ENCODE assay signal across 28 cellular contexts in the genomic region with DNA sequence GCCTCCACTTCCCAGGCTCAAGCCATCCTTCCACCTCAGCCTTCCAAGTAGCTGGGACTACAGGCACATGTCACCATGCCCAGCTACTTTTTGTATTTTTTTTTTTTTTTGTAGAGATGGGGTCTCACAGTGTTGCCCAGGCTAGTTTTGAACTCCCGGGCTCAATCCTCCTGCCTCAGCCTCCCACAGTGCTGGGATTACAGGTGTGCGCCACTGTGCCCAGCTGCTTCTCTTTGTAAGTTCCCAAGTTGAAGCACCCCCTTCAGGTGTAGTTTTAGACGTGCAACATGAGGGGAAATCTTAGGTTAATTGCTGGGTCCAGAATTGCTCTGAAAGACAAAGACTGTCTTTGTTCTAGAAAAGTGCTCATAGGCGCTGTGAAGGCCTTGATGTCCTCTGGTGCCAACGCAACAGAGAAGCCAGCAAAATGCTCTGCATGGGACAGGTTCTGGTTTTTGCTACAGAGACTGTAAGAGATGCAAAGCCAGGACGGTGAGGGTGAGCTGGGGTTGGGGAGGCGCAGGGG. TPM values are rescaled to one million over a fixed set of nuclear protein-coding genes. Genes with fewer than 3 reads are reported as not detected.
DNase-seq lines count a peak whose midpoint lies in the region; ATAC-seq, FAIRE-seq and TF ChIP-seq lines count a peak whose summit lies in the region.
"Had no signal": no experiment of that assay in that cellular context is flagged by ENCODE, and none has a peak within 500 bp of the region (broad histone marks: within the 10 kb centered on the region; RNA-seq: fewer than 3 reads in every experiment).

No MANE protein-coding gene starts in this region.

- H3K36me3 ChIP-seq in GM23338 (ENCODE audit: insufficient read depth) (no peaks in the 10 kb centered on the region), H1 (ENCODE audit: control insufficient read depth in 2 of 4, insufficient read depth in 4 of 4, low read length in 3 of 4) (peaks cover 0 to 3% (median 0%) of the 10 kb centered on the region in 4 experiments; a peak in 2 of 8 replicates), osteoblast (ENCODE audit: insufficient read depth, low read length) (no peaks in the 10 kb centered on the region)
- H3K36me3 ChIP-seq in naive thymus-derived CD4-positive, alpha-beta T cell (ENCODE audit: control insufficient read depth in 2 of 3, insufficient read depth in 3 of 3, low read length in 3 of 3): no peaks in the 10 kb centered on the region
- H3K36me3 ChIP-seq: breast epithelium, lower lobe of right lung, right atrium auricular region had no signal

- H3K27me3 Mint-ChIP-seq in GM23338 (ENCODE audit: insufficient read depth, low read depth, poor library complexity): peaks cover 4% of the 10 kb centered on the region
- H3K27me3 Mint-ChIP-seq in naive thymus-derived CD4-positive, alpha-beta T cell: no peaks in the 10 kb centered on the region
- no peaks in the 10 kb centered on the region for H3K27me3 Mint-ChIP-seq in activated naive CD8-positive, alpha-beta T cell treated with anti-CD3 and anti-CD28 coated beads for 36 hours
- H3K27me3 Mint-ChIP-seq: activated CD4-positive, alpha-beta T cell treated with anti-CD3 and anti-CD28 coated beads, Interleukin-2, amount 10 ng/mL, durations not matched to agents 7 days and 5 days had no signal

- no peak for TF ChIP-seq EP300 in H1 (IDR thresholded peaks at IDR 0.05; ENCODE audit: borderline replicate concordance in 1 of 2, low read depth in 2 of 2, low read length in 2 of 2)

- no peak overlapping the region for H3K27ac Mint-ChIP-seq in GM23338
- H3K27ac Mint-ChIP-seq in naive thymus-derived CD4-positive, alpha-beta T cell: no peak overlapping the region
- H3K27ac Mint-ChIP-seq in activated naive CD8-positive, alpha-beta T cell treated with anti-CD3 and anti-CD28 coated beads for 36 hours: no peak overlapping the region
- H3K27ac Mint-ChIP-seq: activated CD4-positive, alpha-beta T cell treated with anti-CD3 and anti-CD28 coated beads, Interleukin-2, amount 10 ng/mL, durations not matched to agents 7 days and 5 days; HFFc6 had no signal

- 88% methylated on average over 7 of the region's 7 CpGs; no CpG with 5 or more reads in 1 of the 2 experiments for WGBS in H1 (ENCODE audit: extremely low coverage in 1 of 2, insufficient coverage in 1 of 2, insufficient read length in 1 of 2, insufficient replicate concordance in 2 of 2, low coverage in 1 of 2, low lambda C conversion rate in 2 of 2, missing lambda C conversion rate in 1 of 2), 2 experiments

- no peaks in the 10 kb centered on the region for H3K79me1 ChIP-seq in H1 (ENCODE audit: low read depth, low read length)

- no peak overlapping the region for H2AK5ac ChIP-seq in H1 (ENCODE audit: low read depth, low read length)

- H3K27ac ChIP-seq in GM23338 (ENCODE audit: low read depth) (no peak overlapping the region), H1 (ENCODE audit: low read depth, low read length) (no peak overlapping the region), osteoblast (ENCODE audit: low read depth, low read length) (peak overlapping the region; percentile 17)
- H3K27ac ChIP-seq in naive thymus-derived CD4-positive, alpha-beta T cell (ENCODE audit: low read depth, low read length): no peak overlapping the region
- H3K27ac ChIP-seq: BLaER1, breast epithelium, HL-60, lower lobe of right lung, right atrium auricular region, WERI-Rb-1 had no signal

- 0 out of 4 replicates have a peak, but pooled peaks of 1 of the 2 experiments have one; percentile 20 for TF ChIP-seq CTCF in GM23338 (conservative IDR thresholded peaks at IDR 0.05; ENCODE audit: low read depth in 2 of 2)
- no peak for TF ChIP-seq CTCF in H1 (IDR thresholded peaks at IDR 0.05; ENCODE audit: control extremely low read depth in 1 of 3, insufficient read depth in 1 of 3, low read depth in 1 of 3, low read length in 3 of 3)
- no peak for TF ChIP-seq CTCF in osteoblast (IDR thresholded peaks at IDR 0.05; ENCODE audit: extremely low read depth, low read depth, low read length)

- H3K14ac ChIP-seq in H1 (ENCODE audit: insufficient read length): no peak overlapping the region

- no peak overlapping the region for H3K56ac ChIP-seq in H1 (replicated peaks; ENCODE audit: insufficient read length, low read depth, low read length)

- intact Hi-C loops in naive thymus-derived CD4-positive, alpha-beta T cell (cut with micrococcal nuclease): no loop called here

- H4K20me1 ChIP-seq in GM23338 (replicated peaks; ENCODE audit: insufficient read depth) (no peaks in the 10 kb centered on the region), H1 (replicated peaks in 1 of 2; ENCODE audit: control insufficient read depth in 1 of 2, insufficient read depth in 2 of 2, low read length in 2 of 2) (peaks cover 2 to 4% of the 10 kb centered on the region in 2 experiments), osteoblast (ENCODE audit: insufficient read depth, low read length) (no peaks in the 10 kb centered on the region)
- H4K20me1 ChIP-seq: BLaER1 had no signal

- H3K4me2 ChIP-seq in GM23338 (no peak overlapping the region), H1 (ENCODE audit: insufficient read depth in 1 of 2, low read depth in 2 of 2, low read length in 2 of 2) (no peak overlapping the region), osteoblast (ENCODE audit: insufficient read depth, low read length) (peak overlapping the region; percentile 54)
- H3K4me2 ChIP-seq: BLaER1 had no signal

- TF ChIP-seq POLR2A in H1 (IDR thresholded peaks at IDR 0.05; ENCODE audit: control extremely low read depth in 1 of 2, low read depth in 2 of 2, low read length in 2 of 2): no peak

- no peak overlapping the region for H3K9ac ChIP-seq in H1 (replicated peaks in 1 of 4; ENCODE audit: extremely low read depth in 1 of 4, low read depth in 3 of 4, low read length in 3 of 4)
- H3K9ac ChIP-seq: BLaER1 had no signal

- no peaks in the 10 kb centered on the region for H3K9me3 ChIP-seq in H1 (ENCODE audit: insufficient read depth in 2 of 2, low read depth in 1 of 2, low read length in 1 of 2)
- no peaks in the 10 kb centered on the region for H3K9me3 ChIP-seq in osteoblast (ENCODE audit: low read depth, low read length)
- H3K9me3 ChIP-seq in naive thymus-derived CD4-positive, alpha-beta T cell (ENCODE audit: control insufficient read depth in 2 of 3, low read length in 3 of 3): no peaks in the 10 kb centered on the region
- H3K9me3 ChIP-seq: BLaER1, breast epithelium, lower lobe of right lung, right atrium auricular region had no signal

- no peak for ATAC-seq in GM23338
- ATAC-seq in naive thymus-derived CD4-positive, alpha-beta T cell: no peak
- ATAC-seq: activated T-cell treated with anti-CD3 and anti-CD28 coated beads, Interleukin-2, amount 50 U/mL, for 4 hours; lower lobe of right lung had no signal

- H3K36me3 Mint-ChIP-seq in GM23338 (ENCODE audit: low read depth): no peaks in the 10 kb centered on the region; the same call in 1 of the 3 replicates
- peaks cover 0 to 8% (median 0%) of the 10 kb centered on the region in 5 donors for H3K36me3 Mint-ChIP-seq in naive thymus-derived CD4-positive, alpha-beta T cell
- H3K36me3 Mint-ChIP-seq in activated naive CD8-positive, alpha-beta T cell treated with anti-CD3 and anti-CD28 coated beads for 36 hours: peaks cover 10% of the 10 kb centered on the region

- no peak overlapping the region for H4K8ac ChIP-seq in H1 (ENCODE audit: extremely low read depth, insufficient read depth, low read length)

- H2AFZ ChIP-seq in GM23338 (no peak overlapping the region), H1 (ENCODE audit: low read length) (no peak overlapping the region), osteoblast (ENCODE audit: low read length) (no peak overlapping the region)

- no peak overlapping the region for H4K91ac ChIP-seq in H1 (replicated peaks; ENCODE audit: insufficient read length, low read length)

- no peaks in the 10 kb centered on the region for H3K79me2 ChIP-seq in GM23338 (replicated peaks; ENCODE audit: insufficient read depth)
- H3K79me2 ChIP-seq in H1 (ENCODE audit: control insufficient read depth in 1 of 2, insufficient read depth in 2 of 2, low read length in 2 of 2): no peaks in the 10 kb centered on the region
- no peaks in the 10 kb centered on the region for H3K79me2 ChIP-seq in osteoblast (ENCODE audit: insufficient read depth, low read length)

- H2BK12ac ChIP-seq in H1 (ENCODE audit: low read depth, low read length): no peak overlapping the region

- H2BK120ac ChIP-seq in H1 (replicated peaks; ENCODE audit: low read depth, low read length): no peak overlapping the region

- no peak for FAIRE-seq in H1 (lab: Jason Lieb, UNC)

- H3K23ac ChIP-seq in H1 (ENCODE audit: insufficient read length): no peak overlapping the region

- POLR2A ChIA-PET in H1 (lab: Charles Lee; ENCODE audit: partially characterized antibody): interaction anchor here (0.6 to 1.2 kb wide), 3 partner anchors 17 to 279 kb away, joined by 3 read pairs; partner anchors contain the start of gene ODC1
- POLR2A ChIA-PET in naive thymus-derived CD4-positive, alpha-beta T cell (lab: Charles Lee): no interaction called here

- DNase-seq in GM23338 (ENCODE audit: low spot score) (peak; percentile 30), NAMALWA (ENCODE audit: low spot score) (peak; percentile 17), H1 (ENCODE audit: low read depth in 1 of 2, low spot score in 2 of 2) (no peak), osteoblast (ENCODE audit: insufficient read length, low spot score, missing footprints) (peak; percentile 25), NCI-H748 treated with DMSO at 0.1 percent for 48 hours (lab: John Stamatoyannopoulos, UW) (no peak), HK-2 (ENCODE audit: unreplicated experiment) (no peak)
- DNase-seq in naive thymus-derived CD4-positive, alpha-beta T cell: no peak
- DNase-seq in activated naive CD8-positive, alpha-beta T cell treated with anti-CD3 and anti-CD28 coated beads for 36 hours: no peak
- DNase-seq: activated CD4-positive, alpha-beta T cell treated with anti-CD3 and anti-CD28 coated beads, Interleukin-2, amount 10 ng/mL, durations not matched to agents 7 days and 5 days; activated T-cell treated with anti-CD3 and anti-CD28 coated beads, Interleukin-2, amount 50 U/mL, for 4 hours; COR-L47; DMS79 treated with DMSO at 0.1 percent for 48 hours; erythroblast; head of caudate nucleus; HFFc6; kidney glomerular epithelial cell; lower lobe of right lung; NCI-H2081; NCI-H446; OCI-M1; Right ventricle myocardium superior; stimulated activated CD4-positive, alpha-beta T cell treated with anti-CD3 and anti-CD28 coated beads, Interleukin-2, amount 100 ng/mL, for 48 hours; trophoblast cell; WERI-Rb-1 had no signal

- H3K4me3 ChIP-seq in GM23338 (no peak overlapping the region), H1 (ENCODE audit: extremely low read depth in 1 of 4, insufficient read depth in 2 of 4, low read depth in 3 of 4, low read length in 4 of 4) (no peak overlapping the region), osteoblast (ENCODE audit: insufficient read depth, low read length) (no peak overlapping the region)
- H3K4me3 ChIP-seq in naive thymus-derived CD4-positive, alpha-beta T cell (ENCODE audit: low read length): no peak overlapping the region
- H3K4me3 ChIP-seq: BLaER1, breast epithelium, lower lobe of right lung, right atrium auricular region had no signal

- H4K5ac ChIP-seq in H1 (ENCODE audit: insufficient read length, low read depth, low read length): no peak overlapping the region

- H2BK15ac ChIP-seq in H1 (ENCODE audit: low read length): no peak overlapping the region

- H3K9me3 Mint-ChIP-seq in GM23338: no peaks in the 10 kb centered on the region
- H3K9me3 Mint-ChIP-seq in naive thymus-derived CD4-positive, alpha-beta T cell: peaks cover 0 to 2% (median 0%) of the 10 kb centered on the region in 11 donors
- H3K9me3 Mint-ChIP-seq in activated naive CD8-positive, alpha-beta T cell treated with anti-CD3 and anti-CD28 coated beads for 36 hours: no peaks in the 10 kb centered on the region
- H3K9me3 Mint-ChIP-seq: activated CD4-positive, alpha-beta T cell treated with anti-CD3 and anti-CD28 coated beads, Interleukin-2, amount 10 ng/mL, durations not matched to agents 7 days and 5 days; activated T-cell treated with anti-CD3 and anti-CD28 coated beads, Interleukin-2, amount 50 U/mL, for 4 hours; HFFc6 had no signal

- H3K4ac ChIP-seq in H1 (replicated peaks; ENCODE audit: insufficient read length, low read depth, low read length): no peak overlapping the region

- H3K23me2 ChIP-seq in H1 (ENCODE audit: low read depth, low read length): no peaks in the 10 kb centered on the region

- peaks cover 13% of the 10 kb centered on the region for H3K4me1 Mint-ChIP-seq in GM23338
- peaks cover 0 to 3% (median 0%) of the 10 kb centered on the region in 7 donors for H3K4me1 Mint-ChIP-seq in naive thymus-derived CD4-positive, alpha-beta T cell
- H3K4me1 Mint-ChIP-seq in activated naive CD8-positive, alpha-beta T cell treated with anti-CD3 and anti-CD28 coated beads for 36 hours: no peaks in the 10 kb centered on the region

- no peaks in the 10 kb centered on the region for H3K9me2 ChIP-seq in GM23338 (ENCODE audit: insufficient read depth)

- no peak for TF ChIP-seq RAD21 in H1 (IDR thresholded peaks at IDR 0.05 in 1 of 2, conservative IDR thresholded peaks at IDR 0.05 in 1 of 2; ENCODE audit: low read depth in 2 of 2, low read length in 2 of 2)

- no peak overlapping the region for H2BK5ac ChIP-seq in H1 (ENCODE audit: low read depth, low read length)

- no peak overlapping the region for H3K18ac ChIP-seq in H1 (ENCODE audit: extremely low read depth, low read length)

- H2BK20ac ChIP-seq in H1 (ENCODE audit: low read length): no peak overlapping the region

- CTCF ChIA-PET in H1 (lab: Charles Lee; ENCODE audit: partially characterized antibody): interaction anchor here (0.6 to 5.0 kb wide), 7 partner anchors 8 to 499 kb away, joined by 3 to 33 read pairs (median 5); no protein-coding TSS in a partner anchor
- CTCF ChIA-PET in naive thymus-derived CD4-positive, alpha-beta T cell (lab: Charles Lee): no interaction called here

- H3K4me1 ChIP-seq in GM23338 (ENCODE audit: insufficient read depth) (no peaks in the 10 kb centered on the region; the same call in 1 of the 2 replicates), H1 (replicated peaks in 1 of 4; ENCODE audit: control insufficient read depth in 3 of 4, insufficient read depth in 4 of 4, low read length in 3 of 4) (peaks cover 0 to 4% (median 3%) of the 10 kb centered on the region in 4 experiments; a peak in 4 of 7 replicates), osteoblast (ENCODE audit: insufficient read depth, low read length) (peaks cover 32% of the 10 kb centered on the region)
- H3K4me1 ChIP-seq in naive thymus-derived CD4-positive, alpha-beta T cell (ENCODE audit: control insufficient read depth in 2 of 2, insufficient read depth in 2 of 2, low read length in 2 of 2): no peaks in the 10 kb centered on the region
- H3K4me1 ChIP-seq: breast epithelium, lower lobe of right lung, right atrium auricular region had no signal

- H3K27me3 ChIP-seq in GM23338 (ENCODE audit: insufficient read depth): no peaks in the 10 kb centered on the region
- no peaks in the 10 kb centered on the region for H3K27me3 ChIP-seq in H1 (replicated peaks in 1 of 4; ENCODE audit: control insufficient read depth in 3 of 4, extremely low read depth in 1 of 4, insufficient read depth in 3 of 4, low read length in 3 of 4)
- no peaks in the 10 kb centered on the region for H3K27me3 ChIP-seq in osteoblast (ENCODE audit: insufficient read depth, low read length)
- H3K27me3 ChIP-seq in naive thymus-derived CD4-positive, alpha-beta T cell (ENCODE audit: control insufficient read depth in 2 of 2, insufficient read depth in 2 of 2, low read length in 2 of 2): no peaks in the 10 kb centered on the region
- H3K27me3 ChIP-seq: BLaER1, breast epithelium, right atrium auricular region had no signal

- no peaks in the 10 kb centered on the region for H3F3A ChIP-seq in GM23338 (replicated peaks; ENCODE audit: low read depth)

- no peak overlapping the region for H3K4me3 Mint-ChIP-seq in GM23338
- H3K4me3 Mint-ChIP-seq in naive thymus-derived CD4-positive, alpha-beta T cell: no peak overlapping the region
- H3K4me3 Mint-ChIP-seq in activated naive CD8-positive, alpha-beta T cell treated with anti-CD3 and anti-CD28 coated beads for 36 hours: no peak overlapping the region
- H3K4me3 Mint-ChIP-seq: activated CD4-positive, alpha-beta T cell treated with anti-CD3 and anti-CD28 coated beads, Interleukin-2, amount 10 ng/mL, durations not matched to agents 7 days and 5 days; activated T-cell treated with anti-CD3 and anti-CD28 coated beads, Interleukin-2, amount 50 U/mL, for 4 hours; HFFc6 had no signal

RNA-seq across cellular contexts. Expression of gene RRM2, which starts 46.6 kb away (rescaled TPM):
- 118 and 119 TPM in 2 replicates for total RNA-seq in GM23338 (2014; rRNA removed; shearing (Covaris generic))
- polyA plus RNA-seq in GM23338 (2016; fragmentation: Nextera tagmentation; extraction: Ambion mirVana) (84.3 and 108 TPM in 2 replicates), H1 (2011; rRNA removed) (37.7 and 58.8 TPM in 2 replicates)
- total RNA-seq in H1 (2021; fragmentation: NEBNext Ultra II Directional; extraction: Animal tissue kit (Norgen Biotek cat#: 25700)): 215 and 228 TPM in 2 replicates
- 42.1 TPM for polyA plus RNA-seq in H1 (2011; cell fraction: cytosol; rRNA removed)
- 79.0 TPM for polyA plus RNA-seq in H1 (2011; cell fraction: nucleus; rRNA removed)
- polyA plus RNA-seq in H1 (2012, experiment 1 of 2): 130 to 156 TPM (median 139 TPM) in 4 replicates
- polyA plus RNA-seq in H1 (2012, experiment 2 of 2): 24.6 TPM
- 102 TPM for polyA plus RNA-seq in H1 (2013, experiment 1 of 2)
- polyA plus RNA-seq in H1 (2013, experiment 2 of 2): 111 TPM
- polyA minus RNA-seq in H1 (2011; rRNA and poly(A)+ RNA removed): 50.6 and 53.5 TPM in 2 replicates
- polyA minus RNA-seq in H1 (2011; cell fraction: cytosol; rRNA and poly(A)+ RNA removed): 104 TPM
- polyA minus RNA-seq in H1 (2011; cell fraction: nucleus; rRNA and poly(A)+ RNA removed): 131 TPM
- 4.3 and 7.4 TPM in 2 replicates for total RNA-seq in osteoblast
- total RNA-seq in naive thymus-derived CD4-positive, alpha-beta T cell: 100 to 1,000 TPM in 1 of 5 experiments, 1 to 10 TPM in 1, under 1 TPM in 3; 0.13 to 330 (median 0.51) TPM
- polyA plus RNA-seq in naive thymus-derived CD4-positive, alpha-beta T cell: not detected
- 100 to 1,000 TPM; 414 to 424 TPM for total RNA-seq in activated naive CD8-positive, alpha-beta T cell treated with anti-CD3 and anti-CD28 coated beads for 36 hours

Comparison
In these comparisons a context has a peak if more than half of its experiments do, and no peak if none do; other contexts are left out.
1. DNase-seq: peak in GM23338 (single experiment), NAMALWA (single experiment) and osteoblast (single experiment); none in H1 (0 of 2), NCI-H748 treated with DMSO at 0.1 percent for 48 hours (single experiment), naive thymus-derived CD4-positive, alpha-beta T cell (0 of 9), activated naive CD8-positive, alpha-beta T cell treated with anti-CD3 and anti-CD28 coated beads for 36 hours (single experiment) and HK-2 (single experiment).